ENCODE assay signal across 1 cellular context in genomic region chr16:88549671-88550643, GRCh38.
TF ChIP-seq lines count a peak whose summit lies in the region.

No MANE protein-coding gene starts in this region.

TF ChIP-seq in HepG2, 621 proteins besides CTCF, POLR2A, EP300 and RAD21 (continued from another document and continues in another):
- TF ChIP-seq ETV5 (CRISPR knock-in tag; IDR thresholded peaks at IDR 0.05; ENCODE audit: borderline replicate concordance) (peak; percentile 72; the same call in 1 of the 2 replicates), ZMYM2 (CRISPR knock-in tag; IDR thresholded peaks at IDR 0.05) (no peak), ARNT2 (CRISPR knock-in tag; IDR thresholded peaks at IDR 0.05; ENCODE audit: low read depth) (peak; percentile 48; the same call in 1 of the 2 replicates), ARID4A (CRISPR knock-in tag; IDR thresholded peaks at IDR 0.05; ENCODE audit: borderline replicate concordance) (peak; percentile 43), GABPA (IDR thresholded peaks at IDR 0.05; ENCODE audit: low read depth, low read length) (no peak), GABPA (CRISPR knock-in tag; IDR thresholded peaks at IDR 0.05; ENCODE audit: low read depth) (peak; percentile 62; the same call in 1 of the 2 replicates), ZNF788 (CRISPR knock-in tag; IDR thresholded peaks at IDR 0.05; ENCODE audit: borderline replicate concordance) (peak; percentile 47; the same call in 1 of the 2 replicates), LRRFIP1 (CRISPR knock-in tag; conservative IDR thresholded peaks at IDR 0.05) (no peak), FOXO1 (CRISPR knock-in tag; IDR thresholded peaks at IDR 0.05) (peak; percentile 8; the same call in 1 of the 2 replicates), DNMT1 (CRISPR knock-in tag; IDR thresholded peaks at IDR 0.05) (no peak), BORCS8-MEF2B (CRISPR knock-in tag; IDR thresholded peaks at IDR 0.05) (0 out of 2 replicates have a peak, but pooled peaks have one; percentile 54), ZNF20 (CRISPR knock-in tag; IDR thresholded peaks at IDR 0.05) (no peak), CBX2 (IDR thresholded peaks at IDR 0.05; ENCODE audit: low read depth, low read length) (no peak), CBX2 (CRISPR knock-in tag; IDR thresholded peaks at IDR 0.05; ENCODE audit: low read depth) (peak; percentile 36; the same call in 1 of the 2 replicates), SP5 (CRISPR knock-in tag; IDR thresholded peaks at IDR 0.05; ENCODE audit: borderline replicate concordance, low read depth) (peak; percentile 55; the same call in 1 of the 2 replicates), ZFP36 (IDR thresholded peaks at IDR 0.05; ENCODE audit: borderline replicate concordance, low read depth, low read length, partially characterized antibody) (no peak), PBX2 (CRISPR knock-in tag; IDR thresholded peaks at IDR 0.05) (no peak), TEAD3 (CRISPR knock-in tag; optimal IDR thresholded peaks at IDR 0.05; ENCODE audit: borderline replicate concordance) (peak; percentile 8), ZNF552 (CRISPR knock-in tag; IDR thresholded peaks at IDR 0.05; ENCODE audit: borderline replicate concordance) (0 out of 2 replicates have a peak, but pooled peaks have one; percentile 49), HDAC2 (CRISPR knock-in tag; IDR thresholded peaks at IDR 0.05) (0 out of 2 replicates have a peak, but pooled peaks have one; percentile 27), SALL1 (CRISPR knock-in tag; IDR thresholded peaks at IDR 0.05) (peak; percentile 82), KLF12 (CRISPR knock-in tag; IDR thresholded peaks at IDR 0.05; ENCODE audit: borderline replicate concordance) (peak; percentile 39; the same call in 1 of the 2 replicates), ZNF430 (CRISPR knock-in tag; IDR thresholded peaks at IDR 0.05) (peak; percentile 8; the same call in 1 of the 2 replicates), THAP11 (CRISPR knock-in tag; IDR thresholded peaks at IDR 0.05) (0 out of 2 replicates have a peak, but pooled peaks have one; percentile 35), HNF4G (IDR thresholded peaks at IDR 0.05; ENCODE audit: borderline replicate concordance, low read depth, low read length) (no peak), HNF4G (CRISPR knock-in tag; IDR thresholded peaks at IDR 0.05; ENCODE audit: borderline replicate concordance, low read depth) (peak; percentile 61; the same call in 1 of the 2 replicates), ZNF317 (CRISPR knock-in tag; IDR thresholded peaks at IDR 0.05) (peak; percentile 87), HDAC1 (CRISPR knock-in tag; IDR thresholded peaks at IDR 0.05) (peak; percentile 61; the same call in 1 of the 2 replicates), ZFP91 (CRISPR knock-in tag; IDR thresholded peaks at IDR 0.05; ENCODE audit: borderline replicate concordance) (peak; percentile 33; the same call in 1 of the 2 replicates), ZBTB10 (CRISPR knock-in tag; IDR thresholded peaks at IDR 0.05; ENCODE audit: borderline replicate concordance) (no peak), SMAD9 (CRISPR knock-in tag; IDR thresholded peaks at IDR 0.05) (no peak), KAT2B (IDR thresholded peaks at IDR 0.05; ENCODE audit: borderline replicate concordance, low read depth, low read length) (no peak), HNF4A (CRISPR knock-in tag; IDR thresholded peaks at IDR 0.05) (peak; percentile 55), NFATC3 (CRISPR knock-in tag; IDR thresholded peaks at IDR 0.05) (no peak), ZSCAN30 (CRISPR knock-in tag; IDR thresholded peaks at IDR 0.05) (no peak)
- TF ChIP-seq, protein P1, sequence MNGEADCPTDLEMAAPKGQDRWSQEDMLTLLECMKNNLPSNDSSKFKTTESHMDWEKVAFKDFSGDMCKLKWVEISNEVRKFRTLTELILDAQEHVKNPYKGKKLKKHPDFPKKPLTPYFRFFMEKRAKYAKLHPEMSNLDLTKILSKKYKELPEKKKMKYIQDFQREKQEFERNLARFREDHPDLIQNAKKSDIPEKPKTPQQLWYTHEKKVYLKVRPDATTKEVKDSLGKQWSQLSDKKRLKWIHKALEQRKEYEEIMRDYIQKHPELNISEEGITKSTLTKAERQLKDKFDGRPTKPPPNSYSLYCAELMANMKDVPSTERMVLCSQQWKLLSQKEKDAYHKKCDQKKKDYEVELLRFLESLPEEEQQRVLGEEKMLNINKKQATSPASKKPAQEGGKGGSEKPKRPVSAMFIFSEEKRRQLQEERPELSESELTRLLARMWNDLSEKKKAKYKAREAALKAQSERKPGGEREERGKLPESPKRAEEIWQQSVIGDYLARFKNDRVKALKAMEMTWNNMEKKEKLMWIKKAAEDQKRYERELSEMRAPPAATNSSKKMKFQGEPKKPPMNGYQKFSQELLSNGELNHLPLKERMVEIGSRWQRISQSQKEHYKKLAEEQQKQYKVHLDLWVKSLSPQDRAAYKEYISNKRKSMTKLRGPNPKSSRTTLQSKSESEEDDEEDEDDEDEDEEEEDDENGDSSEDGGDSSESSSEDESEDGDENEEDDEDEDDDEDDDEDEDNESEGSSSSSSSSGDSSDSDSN (CRISPR knock-in tag; IDR thresholded peaks at IDR 0.05): peak; percentile 91
- TF ChIP-seq, protein P2, sequence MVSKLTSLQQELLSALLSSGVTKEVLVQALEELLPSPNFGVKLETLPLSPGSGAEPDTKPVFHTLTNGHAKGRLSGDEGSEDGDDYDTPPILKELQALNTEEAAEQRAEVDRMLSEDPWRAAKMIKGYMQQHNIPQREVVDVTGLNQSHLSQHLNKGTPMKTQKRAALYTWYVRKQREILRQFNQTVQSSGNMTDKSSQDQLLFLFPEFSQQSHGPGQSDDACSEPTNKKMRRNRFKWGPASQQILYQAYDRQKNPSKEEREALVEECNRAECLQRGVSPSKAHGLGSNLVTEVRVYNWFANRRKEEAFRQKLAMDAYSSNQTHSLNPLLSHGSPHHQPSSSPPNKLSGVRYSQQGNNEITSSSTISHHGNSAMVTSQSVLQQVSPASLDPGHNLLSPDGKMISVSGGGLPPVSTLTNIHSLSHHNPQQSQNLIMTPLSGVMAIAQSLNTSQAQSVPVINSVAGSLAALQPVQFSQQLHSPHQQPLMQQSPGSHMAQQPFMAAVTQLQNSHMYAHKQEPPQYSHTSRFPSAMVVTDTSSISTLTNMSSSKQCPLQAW (CRISPR knock-in tag; IDR thresholded peaks at IDR 0.05): peak; percentile 72
- TF ChIP-seq, protein P3, sequence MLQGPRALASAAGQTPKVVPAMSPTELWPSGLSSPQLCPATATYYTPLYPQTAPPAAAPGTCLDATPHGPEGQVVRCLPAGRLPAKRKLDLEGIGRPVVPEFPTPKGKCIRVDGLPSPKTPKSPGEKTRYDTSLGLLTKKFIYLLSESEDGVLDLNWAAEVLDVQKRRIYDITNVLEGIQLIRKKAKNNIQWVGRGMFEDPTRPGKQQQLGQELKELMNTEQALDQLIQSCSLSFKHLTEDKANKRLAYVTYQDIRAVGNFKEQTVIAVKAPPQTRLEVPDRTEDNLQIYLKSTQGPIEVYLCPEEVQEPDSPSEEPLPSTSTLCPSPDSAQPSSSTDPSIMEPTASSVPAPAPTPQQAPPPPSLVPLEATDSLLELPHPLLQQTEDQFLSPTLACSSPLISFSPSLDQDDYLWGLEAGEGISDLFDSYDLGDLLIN (CRISPR knock-in tag; IDR thresholded peaks at IDR 0.05; ENCODE audit: borderline replicate concordance): no peak
